Comparison of ENCODE assay signal across 1 cellular context in genomic region chr22:41975299-41976069, GRCh38.
A peak's percentile ranks its signal among the peaks of the same experiment; 100 is the strongest.
TF ChIP-seq lines count a peak whose summit lies in the region.

No MANE protein-coding gene starts in this region.

TF ChIP-seq in HEK293, 187 proteins besides CTCF, POLR2A, EP300 and RAD21 (continued from another document):
- TF ChIP-seq, protein P1, sequence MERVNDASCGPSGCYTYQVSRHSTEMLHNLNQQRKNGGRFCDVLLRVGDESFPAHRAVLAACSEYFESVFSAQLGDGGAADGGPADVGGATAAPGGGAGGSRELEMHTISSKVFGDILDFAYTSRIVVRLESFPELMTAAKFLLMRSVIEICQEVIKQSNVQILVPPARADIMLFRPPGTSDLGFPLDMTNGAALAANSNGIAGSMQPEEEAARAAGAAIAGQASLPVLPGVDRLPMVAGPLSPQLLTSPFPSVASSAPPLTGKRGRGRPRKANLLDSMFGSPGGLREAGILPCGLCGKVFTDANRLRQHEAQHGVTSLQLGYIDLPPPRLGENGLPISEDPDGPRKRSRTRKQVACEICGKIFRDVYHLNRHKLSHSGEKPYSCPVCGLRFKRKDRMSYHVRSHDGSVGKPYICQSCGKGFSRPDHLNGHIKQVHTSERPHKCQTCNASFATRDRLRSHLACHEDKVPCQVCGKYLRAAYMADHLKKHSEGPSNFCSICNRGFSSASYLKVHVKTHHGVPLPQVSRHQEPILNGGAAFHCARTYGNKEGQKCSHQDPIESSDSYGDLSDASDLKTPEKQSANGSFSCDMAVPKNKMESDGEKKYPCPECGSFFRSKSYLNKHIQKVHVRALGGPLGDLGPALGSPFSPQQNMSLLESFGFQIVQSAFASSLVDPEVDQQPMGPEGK (tag by site-specific recombination; IDR thresholded peaks at IDR 0.05): no peak; the same call in 1 of the 2 replicates
- TF ChIP-seq ZNF366 (tag by site-specific recombination; conservative IDR thresholded peaks at IDR 0.05): 0 out of 2 replicates have a peak, but pooled peaks have one; percentile 7
- peak; percentile 63 for TF ChIP-seq PRDM1 (tag by site-specific recombination; IDR thresholded peaks at IDR 0.05)
- peak; percentile 57 for TF ChIP-seq YY2 (tag by site-specific recombination; IDR thresholded peaks at IDR 0.05)
- TF ChIP-seq ZBTB17 (tag by site-specific recombination; IDR thresholded peaks at IDR 0.05): 0 out of 2 replicates have a peak, but pooled peaks have one; percentile 24
- peak; percentile 46; the same call in 1 of the 2 replicates for TF ChIP-seq ZBTB8A (tag by site-specific recombination; IDR thresholded peaks at IDR 0.05)
